8 cellular contexts compared by ENCODE assay signal in the genomic region with DNA sequence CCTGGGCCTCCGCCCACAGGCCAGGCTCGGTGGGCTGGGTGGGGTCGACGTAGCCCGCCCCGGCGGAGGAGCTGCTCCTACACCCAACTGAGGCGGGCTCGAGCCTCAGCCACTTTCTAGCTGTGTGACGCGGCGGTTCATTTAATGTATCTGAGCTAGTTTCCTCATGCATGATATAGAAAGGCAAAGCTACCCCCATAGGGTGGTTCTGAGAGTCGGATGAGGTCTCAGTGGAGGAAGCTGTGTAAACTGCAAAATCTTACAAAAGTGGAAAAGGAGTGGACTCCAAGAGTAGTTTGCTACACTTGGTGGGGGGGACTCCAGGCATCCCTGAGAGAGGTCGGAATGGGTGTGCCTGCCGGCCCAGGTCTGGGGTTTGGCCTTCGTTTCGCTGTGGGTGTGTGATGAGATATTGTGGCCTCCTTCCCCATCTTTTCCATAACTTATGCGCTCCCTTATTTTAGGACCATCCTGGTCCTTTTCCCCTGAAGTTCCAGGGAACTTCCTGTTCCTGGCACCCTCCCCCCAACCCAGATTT. TPM values are rescaled to one million over a fixed set of nuclear protein-coding genes. Genes with fewer than 3 reads are reported as not detected.
A peak's percentile ranks its signal among the peaks of the same experiment; 100 is the strongest.
DNase-seq lines count a peak whose midpoint lies in the region; ATAC-seq and TF ChIP-seq lines count a peak whose summit lies in the region.

No MANE protein-coding gene starts in this region.

- H3K36me3 ChIP-seq in HAP-1 (replicated peaks) (no peaks in the 10 kb centered on the region), Panc1 (ENCODE audit: control insufficient read depth, insufficient read depth, low read length) (no peaks in the 10 kb centered on the region), neural progenitor cell (no peaks in the 10 kb centered on the region)

- H4K20me1 ChIP-seq in neural progenitor cell (ENCODE audit: low read depth), result peaks cover 16% of the 10 kb centered on the region

- BruUV-seq in Panc1 (replicated peaks; lab: Mats Ljungman, UMichigan), result no TSS peak

- in situ Hi-C loops in HAP-1 (cut with MboI; ENCODE audit: low sequenced_read_pairs), result no loop called here
- in situ Hi-C loops in Panc1 (cut with HindIII; ENCODE audit: low pct_unique_long_range_greater_than_20kb, low sequenced_read_pairs), result no loop called here
- in situ Hi-C loops in GM13976 (cut with MboI; ENCODE audit: low sequenced_read_pairs, unreplicated experiment), result no loop called here

- H3K27me3 Mint-ChIP-seq in endothelial cell (ENCODE audit: unreplicated experiment) (peaks cover 11% of the 10 kb centered on the region), neural progenitor cell (ENCODE audit: insufficient read depth, low read depth) (no peaks in the 10 kb centered on the region)

- H3K9me3 Mint-ChIP-seq in endothelial cell (ENCODE audit: unreplicated experiment) (no peaks in the 10 kb centered on the region), neural progenitor cell (no peaks in the 10 kb centered on the region)

- peak overlapping the region; percentile 95 for H3K4me2 ChIP-seq in neural progenitor cell

- H3K4me1 Mint-ChIP-seq in endothelial cell (ENCODE audit: unreplicated experiment), result peaks cover 12% of the 10 kb centered on the region
- peaks cover 39% of the 10 kb centered on the region for H3K4me1 Mint-ChIP-seq in neural progenitor cell

- ATAC-seq in Panc1 (peak; percentile 27), GM18498 (IDR thresholded peaks at IDR 0.05; ENCODE audit: unreplicated experiment) (no peak)

- H2AFZ ChIP-seq in neural progenitor cell (replicated peaks), result peak overlapping the region; percentile 70

- intact Hi-C loops in Panc1 (cut with micrococcal nuclease; ENCODE audit: unreplicated experiment), result no loop called here

- H3K27ac ChIP-seq in Panc1 (ENCODE audit: low read length), result peak overlapping the region; percentile 83
- no peak overlapping the region for H3K27ac ChIP-seq in neural progenitor cell

- CTCF ChIA-PET in Panc1 (lab: Charles Lee), result interaction anchor here (0.5 kb wide), 1 partner anchor 17 kb away, joined by 13 read pairs; no protein-coding TSS in a partner anchor

- H3K27ac Mint-ChIP-seq in endothelial cell (ENCODE audit: unreplicated experiment) (no peak overlapping the region), neural progenitor cell (peak overlapping the region; percentile 74)

- no peaks in the 10 kb centered on the region for H3K36me3 Mint-ChIP-seq in endothelial cell (ENCODE audit: low read depth, unreplicated experiment)
- H3K36me3 Mint-ChIP-seq in neural progenitor cell, result no peaks in the 10 kb centered on the region

- no peaks in the 10 kb centered on the region for H3K27me3 ChIP-seq in HAP-1 (ENCODE audit: low read depth)
- no peaks in the 10 kb centered on the region for H3K27me3 ChIP-seq in Panc1 (ENCODE audit: control insufficient read depth, insufficient read depth, low read length)
- H3K27me3 ChIP-seq in neural progenitor cell, result peaks cover 38% of the 10 kb centered on the region

- H3F3A ChIP-seq in neural progenitor cell (ENCODE audit: low read depth), result peaks cover 4% of the 10 kb centered on the region

- H3K9me3 ChIP-seq in HAP-1 (no peaks in the 10 kb centered on the region), Panc1 (ENCODE audit: control insufficient read depth, insufficient read depth, low read depth, low read length) (no peaks in the 10 kb centered on the region), neural progenitor cell (ENCODE audit: low read depth) (no peaks in the 10 kb centered on the region)

- peaks cover 13% of the 10 kb centered on the region for H3K79me2 ChIP-seq in neural progenitor cell (ENCODE audit: low read depth)

- DNase-seq in GM03348 (ENCODE audit: low spot score) (peak; percentile 44), HAP-1 (ENCODE audit: low spot score in 2 of 2) (peak in 1 of 2 experiments; percentile 67), Panc1 (ENCODE audit: low read depth, low spot score) (no peak), endothelial cell (ENCODE audit: low spot score) (no peak), neural progenitor cell (ENCODE audit: low spot score) (no peak), DMS153 treated with DMSO at 0.1 percent for 48 hours (lab: John Stamatoyannopoulos, UW; ENCODE audit: unreplicated experiment) (no peak), GM13976 (ENCODE audit: low spot score) (no peak)

- POLR2A ChIA-PET in Panc1 (lab: Charles Lee), result interaction anchor here (0.6 to 0.7 kb wide), 2 partner anchors 8 to 20 kb away, joined by 3 to 5 read pairs; no protein-coding TSS in a partner anchor

- H3K4me3 Mint-ChIP-seq in endothelial cell (ENCODE audit: unreplicated experiment) (peak overlapping the region; percentile 93), neural progenitor cell (peak overlapping the region; percentile 90)

- H3K9ac ChIP-seq in neural progenitor cell, result no peak overlapping the region

- TF ChIP-seq CTCF in Panc1 (IDR thresholded peaks at IDR 0.05) (no peak), endothelial cell (IDR thresholded peaks at IDR 0.05; ENCODE audit: unreplicated experiment) (no peak), neural progenitor cell (IDR thresholded peaks at IDR 0.05) (no peak), GM13976 (IDR thresholded peaks at IDR 0.05; ENCODE audit: borderline replicate concordance, control extremely low read depth, extremely low read depth, insufficient read depth, missing control alignments) (no peak)

- H3K4me1 ChIP-seq in HAP-1, result peaks cover 10% of the 10 kb centered on the region; the same call in 1 of the 2 replicates
- H3K4me1 ChIP-seq in Panc1 (ENCODE audit: control insufficient read depth, insufficient read depth, low read length), result peaks cover 32% of the 10 kb centered on the region
- peaks cover 16% of the 10 kb centered on the region for H3K4me1 ChIP-seq in neural progenitor cell

- H3K4me3 ChIP-seq in HAP-1 (peak overlapping the region; percentile 69), Panc1 (ENCODE audit: low read depth in 2 of 2, low read length in 2 of 2) (peak overlapping the region; percentile 84 to 92), neural progenitor cell (peak overlapping the region; percentile 70)

RNA-seq across cellular contexts. Expression of gene PDIA5, which starts 0.9 kb away (rescaled TPM):
- total RNA-seq in Panc1 (2021; ENCODE audit: unreplicated experiment) (53.6 TPM), endothelial cell (ENCODE audit: unreplicated experiment) (32.8 TPM), neural progenitor cell (ENCODE audit: low replicate concordance) (5.4 and 15.8 TPM in 2 replicates)
- 46.5 TPM for polyA plus RNA-seq in Panc1 (2012; ENCODE audit: insufficient read length)

RNA-seq across cellular contexts. Expression of gene SEMA5B, which starts 40.2 kb away (rescaled TPM):
- total RNA-seq in Panc1 (2021; ENCODE audit: unreplicated experiment) (1.2 TPM), endothelial cell (ENCODE audit: unreplicated experiment) (1.1 TPM), neural progenitor cell (ENCODE audit: low replicate concordance) (10.1 and 25.6 TPM in 2 replicates)
- polyA plus RNA-seq in Panc1 (2012; ENCODE audit: insufficient read length), result 2.7 TPM
